ENCODE assay signal across 11 cellular contexts in the genomic region with DNA sequence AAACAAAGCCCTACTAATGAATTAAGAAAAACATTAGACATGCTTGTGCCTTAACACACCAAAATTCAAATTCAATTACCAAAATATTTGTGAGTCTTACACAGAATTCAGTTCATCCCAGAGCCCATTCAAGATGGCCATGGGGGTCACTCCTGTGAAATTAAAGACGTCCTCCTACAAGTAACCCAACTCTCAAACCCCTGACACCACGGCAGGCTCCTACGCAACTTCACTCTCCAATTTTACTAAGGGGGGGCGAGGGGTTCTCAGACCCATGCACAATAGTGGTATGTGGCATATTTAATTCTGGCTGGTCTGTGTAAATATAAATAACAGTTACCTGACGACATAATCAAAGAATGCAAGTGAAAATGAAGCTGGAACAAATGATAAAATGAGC. TPM values are rescaled to one million over a fixed set of nuclear protein-coding genes. Genes with fewer than 3 reads are reported as not detected.
A peak's percentile ranks its signal among the peaks of the same experiment; 100 is the strongest.
DNase-seq lines count a peak whose midpoint lies in the region; ATAC-seq and TF ChIP-seq lines count a peak whose summit lies in the region.
"Had no signal": no experiment of that assay in that cellular context is flagged by ENCODE, and none has a peak within 500 bp of the region (broad histone marks: within the 10 kb centered on the region; RNA-seq: fewer than 3 reads in every experiment).

No MANE protein-coding gene starts in this region.

- H3K36me3 Mint-ChIP-seq in T-cell: no peaks in the 10 kb centered on the region

- H3K27me3 ChIP-seq in SK-N-SH (ENCODE audit: insufficient read depth) (no peaks in the 10 kb centered on the region; the same call in 1 of the 2 replicates), gastroesophageal sphincter (no peaks in the 10 kb centered on the region), smooth muscle cell (ENCODE audit: low read depth) (no peaks in the 10 kb centered on the region)

- no peak overlapping the region for H3K27ac ChIP-seq in SK-N-SH (ENCODE audit: low read depth in 2 of 2, low read length in 1 of 2)
- peak overlapping the region in 3 of 4 donors; percentile 91 to 94 (median 93) for H3K27ac ChIP-seq in gastroesophageal sphincter
- H3K27ac ChIP-seq in smooth muscle cell (ENCODE audit: low read depth): peak overlapping the region; percentile 28
- H3K27ac ChIP-seq: C4-2B had no signal

- TF ChIP-seq POLR2A in gastroesophageal sphincter (IDR thresholded peaks at IDR 0.05): no peak

- peaks cover 51 to 61% (median 59%) of the 10 kb centered on the region in 3 donors for H3K4me1 Mint-ChIP-seq in T-cell

- peaks cover 6% of the 10 kb centered on the region; the same call in 1 of the 2 replicates for H4K20me1 ChIP-seq in SK-N-SH (ENCODE audit: insufficient read depth)
- peaks cover 76% of the 10 kb centered on the region for H4K20me1 ChIP-seq in smooth muscle cell (ENCODE audit: low read depth)

- TF ChIP-seq EP300 in SK-N-SH (IDR thresholded peaks at IDR 0.05; ENCODE audit: borderline replicate concordance in 1 of 2, low read depth in 1 of 2, low read length in 1 of 2): no peak
- TF ChIP-seq EP300 in gastroesophageal sphincter (IDR thresholded peaks at IDR 0.05): no peak

- peak overlapping the region; percentile 2 to 86 for H3K27ac Mint-ChIP-seq in T-cell

- H3K79me2 ChIP-seq in SK-N-SH (ENCODE audit: insufficient read depth) (peaks cover 31% of the 10 kb centered on the region), smooth muscle cell (ENCODE audit: low read depth) (peaks cover 60% of the 10 kb centered on the region)

- H3K9me3 Mint-ChIP-seq in T-cell: no peaks in the 10 kb centered on the region

- DNase-seq in SK-N-SH (no peak), T-cell (no peak), smooth muscle cell (lab: John Stamatoyannopoulos, UW; ENCODE audit: unreplicated experiment) (no peak), NCI-H2107 (lab: John Stamatoyannopoulos, UW) (no peak), iPS-NIHi7 (ENCODE audit: extremely low spot score) (no peak)
- DNase-seq: stimulated activated CD4-positive, alpha-beta T cell treated with anti-CD3 and anti-CD28 coated beads, Interleukin-4, amount 100 ng/mL, for 24 hours; T-helper 9 cell had no signal

- H3F3A ChIP-seq in SK-N-SH (replicated peaks; ENCODE audit: insufficient read depth) (peaks cover 10% of the 10 kb centered on the region), smooth muscle cell (ENCODE audit: low read depth) (peaks cover 23% of the 10 kb centered on the region)

- H3K9me2 ChIP-seq in SK-N-SH: no peaks in the 10 kb centered on the region

- CTCF ChIA-PET in SK-N-SH (lab: Yijun Ruan, JAX): interaction anchor here (0.9 to 1.1 kb wide), 2 partner anchors 10 to 91 kb away, joined by 3 to 4 read pairs; no protein-coding TSS in a partner anchor
- CTCF ChIA-PET in T-cell (lab: Charles Lee): interaction anchor here (0.6 to 1.1 kb wide), 3 partner anchors 8 to 313 kb away, joined by 3 to 8 read pairs (median 3); no protein-coding TSS in a partner anchor

- peaks cover 15 to 30% of the 10 kb centered on the region in 2 experiments; a peak in 3 of 4 replicates for H3K4me1 ChIP-seq in SK-N-SH (ENCODE audit: control insufficient read depth in 1 of 2, insufficient read depth in 2 of 2, low read depth in 1 of 2, low read length in 1 of 2)
- H3K4me1 ChIP-seq in gastroesophageal sphincter: peaks cover 0 to 49% (median 10%) of the 10 kb centered on the region in 3 donors
- peaks cover 43% of the 10 kb centered on the region for H3K4me1 ChIP-seq in smooth muscle cell (ENCODE audit: low read depth)

- H3K4me3 ChIP-seq in SK-N-SH (ENCODE audit: low read depth in 2 of 2, low read length in 1 of 2) (peak overlapping the region; percentile 58 to 68), gastroesophageal sphincter (peak overlapping the region; percentile 63 to 88), smooth muscle cell (peak overlapping the region; percentile 76)

- H3K4me3 Mint-ChIP-seq in T-cell: peak overlapping the region; percentile 88 to 94 (median 88)

- no peaks in the 10 kb centered on the region for H3K36me3 ChIP-seq in SK-N-SH (replicated peaks in 1 of 2; ENCODE audit: control insufficient read depth in 1 of 2, insufficient read depth in 2 of 2, low read length in 1 of 2)
- H3K36me3 ChIP-seq in gastroesophageal sphincter: no peaks in the 10 kb centered on the region
- H3K36me3 ChIP-seq in smooth muscle cell (ENCODE audit: low read depth): no peaks in the 10 kb centered on the region

- no peak for TF ChIP-seq RAD21 in SK-N-SH (IDR thresholded peaks at IDR 0.05; ENCODE audit: low read length)

- no peaks in the 10 kb centered on the region for H3K9me3 ChIP-seq in SK-N-SH
- no peaks in the 10 kb centered on the region for H3K9me3 ChIP-seq in gastroesophageal sphincter
- H3K9me3 ChIP-seq in smooth muscle cell (replicated peaks; ENCODE audit: low read depth): no peaks in the 10 kb centered on the region

- no peak overlapping the region for H3K9ac ChIP-seq in SK-N-SH
- peak overlapping the region; percentile 88 for H3K9ac ChIP-seq in smooth muscle cell (ENCODE audit: low read depth)

- ATAC-seq in SK-N-SH treated with all-trans-retinoic acid at 6 μM for 48 hours (no peak), T-cell (replicated peaks in 1 of 4) (no peak), gastroesophageal sphincter (no peak), GM18861 (IDR thresholded peaks at IDR 0.05; ENCODE audit: unreplicated experiment) (no peak)

- POLR2A ChIA-PET in SK-N-SH (lab: Yijun Ruan, JAX) (no interaction called here), T-cell (lab: Charles Lee) (interaction anchor here (0.5 to 0.8 kb wide), 6 partner anchors 8 to 430 kb away, joined by 3 to 5 read pairs (median 4); no protein-coding TSS in a partner anchor)

- peak overlapping the region; percentile 65 for H3K4me2 ChIP-seq in SK-N-SH
- H3K4me2 ChIP-seq in smooth muscle cell: peak overlapping the region; percentile 92

- no peak for TF ChIP-seq CTCF in SK-N-SH (IDR thresholded peaks at IDR 0.05)
- TF ChIP-seq CTCF in gastroesophageal sphincter (IDR thresholded peaks at IDR 0.05): no peak
- no peak for TF ChIP-seq CTCF in smooth muscle cell (IDR thresholded peaks at IDR 0.05; ENCODE audit: borderline replicate concordance, insufficient read depth, poor library complexity, severe bottlenecking)

- 40% methylated on average over 5 of the region's 5 CpGs for WGBS in SK-N-SH (ENCODE audit: low lambda C conversion rate)
- 34 to 41% methylated on average over 3 to 5 of the region's 5 CpGs for WGBS in gastroesophageal sphincter (ENCODE audit: low coverage in 1 of 2), 2 donors
- 40% methylated on average over 5 of the region's 5 CpGs for WGBS in smooth muscle cell (ENCODE audit: low lambda C conversion rate)

- H2AFZ ChIP-seq in SK-N-SH (ENCODE audit: low read depth) (no peak overlapping the region), smooth muscle cell (ENCODE audit: low read depth) (no peak overlapping the region)

- H3K27me3 Mint-ChIP-seq in T-cell: peaks cover 0 to 36% of the 10 kb centered on the region in 2 donors

TF ChIP-seq in SK-N-SH, 30 proteins besides CTCF, POLR2A, EP300 and RAD21:
- TF ChIP-seq NFIC (IDR thresholded peaks at IDR 0.05; ENCODE audit: borderline replicate concordance): no peak

TF ChIP-seq in SK-N-SH treated with all-trans-retinoic acid at 6 μM for 48 hours, 23 proteins besides CTCF, POLR2A, EP300 and RAD21 (continues in another document):
- TF ChIP-seq GLIS3 (CRISPR knock-in tag; IDR thresholded peaks at IDR 0.05) (no peak), ZNF70 (CRISPR knock-in tag; IDR thresholded peaks at IDR 0.05) (no peak), OSR1 (CRISPR knock-in tag; IDR thresholded peaks at IDR 0.05) (no peak), ZFP30 (CRISPR knock-in tag; IDR thresholded peaks at IDR 0.05) (no peak), TCF4 (CRISPR knock-in tag; IDR thresholded peaks at IDR 0.05; ENCODE audit: borderline replicate concordance) (no peak), RARB (CRISPR knock-in tag; IDR thresholded peaks at IDR 0.05) (no peak), CSDC2 (CRISPR knock-in tag; IDR thresholded peaks at IDR 0.05) (no peak)
- TF ChIP-seq, protein P1, sequence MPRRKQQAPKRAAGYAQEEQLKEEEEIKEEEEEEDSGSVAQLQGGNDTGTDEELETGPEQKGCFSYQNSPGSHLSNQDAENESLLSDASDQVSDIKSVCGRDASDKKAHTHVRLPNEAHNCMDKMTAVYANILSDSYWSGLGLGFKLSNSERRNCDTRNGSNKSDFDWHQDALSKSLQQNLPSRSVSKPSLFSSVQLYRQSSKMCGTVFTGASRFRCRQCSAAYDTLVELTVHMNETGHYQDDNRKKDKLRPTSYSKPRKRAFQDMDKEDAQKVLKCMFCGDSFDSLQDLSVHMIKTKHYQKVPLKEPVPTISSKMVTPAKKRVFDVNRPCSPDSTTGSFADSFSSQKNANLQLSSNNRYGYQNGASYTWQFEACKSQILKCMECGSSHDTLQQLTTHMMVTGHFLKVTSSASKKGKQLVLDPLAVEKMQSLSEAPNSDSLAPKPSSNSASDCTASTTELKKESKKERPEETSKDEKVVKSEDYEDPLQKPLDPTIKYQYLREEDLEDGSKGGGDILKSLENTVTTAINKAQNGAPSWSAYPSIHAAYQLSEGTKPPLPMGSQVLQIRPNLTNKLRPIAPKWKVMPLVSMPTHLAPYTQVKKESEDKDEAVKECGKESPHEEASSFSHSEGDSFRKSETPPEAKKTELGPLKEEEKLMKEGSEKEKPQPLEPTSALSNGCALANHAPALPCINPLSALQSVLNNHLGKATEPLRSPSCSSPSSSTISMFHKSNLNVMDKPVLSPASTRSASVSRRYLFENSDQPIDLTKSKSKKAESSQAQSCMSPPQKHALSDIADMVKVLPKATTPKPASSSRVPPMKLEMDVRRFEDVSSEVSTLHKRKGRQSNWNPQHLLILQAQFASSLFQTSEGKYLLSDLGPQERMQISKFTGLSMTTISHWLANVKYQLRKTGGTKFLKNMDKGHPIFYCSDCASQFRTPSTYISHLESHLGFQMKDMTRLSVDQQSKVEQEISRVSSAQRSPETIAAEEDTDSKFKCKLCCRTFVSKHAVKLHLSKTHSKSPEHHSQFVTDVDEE (CRISPR knock-in tag; IDR thresholded peaks at IDR 0.05): no peak

RNA-seq across cellular contexts. Expression of a gene that starts 5.0 kb away (rescaled TPM):
- polyA plus RNA-seq in SK-N-SH (2012; rRNA removed): 3.4 and 4.4 TPM in 2 replicates
- 2.8 and 2.9 TPM in 2 replicates for polyA plus RNA-seq in SK-N-SH (2012; cell fraction: cytosol; rRNA removed)
- polyA plus RNA-seq in SK-N-SH (2012; cell fraction: nucleus; rRNA removed): 10.3 and 10.8 TPM in 2 replicates
- 10 to 100 TPM; 22.0 to 31.8 (median 25.7) TPM for total RNA-seq in T-cell
- 10 to 100 TPM; 17.8 to 43.8 (median 29.9) TPM for total RNA-seq in gastroesophageal sphincter
- total RNA-seq in smooth muscle cell: 24.2 and 32.3 TPM in 2 replicates
- 14.1 and 15.6 TPM in 2 replicates for polyA plus RNA-seq in smooth muscle cell

Comparison
In these comparisons a context has a peak if more than half of its experiments do, and no peak if none do; other contexts are left out.
1. H3K27ac ChIP-seq: peak in gastroesophageal sphincter (3 of 4) and smooth muscle cell (single experiment); none in SK-N-SH (0 of 2).
2. Peak in every context shown above with its lines, with median percentiles within 50 percentile points of each other: H3K4me3 ChIP-seq.